In genomic region chr22:37432708-37433054, GRCh38 we compare ENCODE assay signal across 22 cellular contexts. TPM values are rescaled to one million over a fixed set of nuclear protein-coding genes. Genes with fewer than 3 reads are reported as not detected.
A peak's percentile ranks its signal among the peaks of the same experiment; 100 is the strongest.
DNase-seq lines count a peak whose midpoint lies in the region; ATAC-seq, FAIRE-seq and TF ChIP-seq lines count a peak whose summit lies in the region.
"Had no signal": no experiment of that assay in that cellular context is flagged by ENCODE, and none has a peak within 500 bp of the region (broad histone marks: within the 10 kb centered on the region; RNA-seq: fewer than 3 reads in every experiment).

No MANE protein-coding gene starts in this region.

- H3K27ac Mint-ChIP-seq in activated CD8-positive, alpha-beta T cell treated with anti-CD3 and anti-CD28 coated beads, Interleukin-2, amount 10 ng/mL, durations not matched to agents 7 days and 5 days: peak overlapping the region; percentile 25
- H3K27ac Mint-ChIP-seq: activated naive CD8-positive, alpha-beta T cell treated with anti-CD3 and anti-CD28 coated beads, Interleukin-2, amount 10 ng/mL, durations not matched to agents 7 days and 5 days; activated T-cell treated with anti-CD3 and anti-CD28 coated beads, Interleukin-2, amount 50 U/mL, for 72 hours; WTC11 had no signal

- FAIRE-seq in keratinocyte (lab: Jason Lieb, UNC): no peak
- FAIRE-seq: GM19239 had no signal

- DNase-seq in HCT116 (ENCODE audit: low read depth, low spot score) (no peak), keratinocyte (ENCODE audit: low read depth, low spot score) (no peak), HuH-7.5 (ENCODE audit: low spot score) (no peak), dorsolateral prefrontal cortex (no peak), tibial artery (no peak), NCI-H1048 (lab: John Stamatoyannopoulos, UW) (no peak)
- no peak for DNase-seq in activated CD8-positive, alpha-beta T cell treated with anti-CD3 and anti-CD28 coated beads, Interleukin-2, amount 10 ng/mL, durations not matched to agents 7 days and 5 days
- DNase-seq: activated CD8-positive, alpha-beta memory T cell treated with anti-CD3 and anti-CD28 coated beads for 24 hours; activated naive CD8-positive, alpha-beta T cell treated with anti-CD3 and anti-CD28 coated beads, Interleukin-2, amount 10 ng/mL, durations not matched to agents 7 days and 5 days; cortex of kidney; mesendoderm; NCI-H1930; Peyer's patch; transverse colon had no signal

- BruUV-seq in HCT116 (replicated peaks; lab: Mats Ljungman, UMichigan): TSS peak; percentile 48

- H3K36me3 ChIP-seq in ACC112 (ENCODE audit: insufficient read depth, low read length): no peaks in the 10 kb centered on the region
- no peaks in the 10 kb centered on the region for H3K36me3 ChIP-seq in HCT116 (ENCODE audit: control insufficient read depth in 1 of 2, insufficient read depth in 2 of 2, low read length in 2 of 2)
- H3K36me3 ChIP-seq in keratinocyte (ENCODE audit: control insufficient read depth in 2 of 2, extremely low read depth in 1 of 2, insufficient read depth in 2 of 2, low read length in 2 of 2): no peaks in the 10 kb centered on the region
- no peaks in the 10 kb centered on the region for H3K36me3 ChIP-seq in tibial artery
- H3K36me3 ChIP-seq: Peyer's patch, prostate gland, transverse colon had no signal

- TF ChIP-seq POLR2A in HCT116 (IDR thresholded peaks at IDR 0.05; ENCODE audit: borderline replicate concordance, extremely low read depth, insufficient read depth, insufficient read length): no peak

- H3K9me3 ChIP-seq in HCT116 (ENCODE audit: control insufficient read depth in 1 of 2, insufficient read depth in 1 of 2, low read depth in 1 of 2, low read length in 2 of 2): peaks cover 0 to 12% of the 10 kb centered on the region in 2 experiments; a peak in 1 of 4 replicates
- H3K9me3 ChIP-seq in keratinocyte (ENCODE audit: control insufficient read depth, low read depth, low read length): peaks cover 18% of the 10 kb centered on the region
- H3K9me3 ChIP-seq in tibial artery: peaks cover 0 to 3% (median 0%) of the 10 kb centered on the region in 3 donors
- H3K9me3 ChIP-seq: Peyer's patch, prostate gland, transverse colon had no signal

- H3K9ac ChIP-seq in HCT116 (ENCODE audit: low read length) (peak overlapping the region; percentile 44), keratinocyte (ENCODE audit: control insufficient read depth, extremely low read depth, insufficient read depth, low read length) (no peak overlapping the region)

- H3K4me3 ChIP-seq in ACC112 (ENCODE audit: low read depth, low read length): no peak overlapping the region; the same call in 1 of the 2 replicates
- peak overlapping the region in 1 of 2 experiments; percentile 15; a peak in 2 of 4 replicates for H3K4me3 ChIP-seq in HCT116 (replicated peaks in 1 of 2; ENCODE audit: low read depth in 1 of 2, low read length in 2 of 2)
- peak overlapping the region in 1 of 3 experiments; percentile 14 for H3K4me3 ChIP-seq in keratinocyte (ENCODE audit: control insufficient read depth in 2 of 3, extremely low read depth in 1 of 3, insufficient read depth in 2 of 3, low read depth in 1 of 3, low read length in 3 of 3)
- H3K4me3 ChIP-seq in dorsolateral prefrontal cortex: no peak overlapping the region
- no peak overlapping the region for H3K4me3 ChIP-seq in tibial artery
- H3K4me3 ChIP-seq: Peyer's patch, prostate gland, SK-N-MC, skin epidermis, transverse colon had no signal

- no peaks in the 10 kb centered on the region for H3K9me2 ChIP-seq in HCT116 (ENCODE audit: insufficient read depth)

- TF ChIP-seq CTCF in HCT116 (IDR thresholded peaks at IDR 0.05 in 2 of 3, conservative IDR thresholded peaks at IDR 0.05 in 1 of 3; ENCODE audit: borderline replicate concordance in 1 of 3, insufficient read depth in 1 of 3, low read depth in 2 of 3, low read length in 2 of 3) (no peak), keratinocyte (optimal IDR thresholded peaks at IDR 0.05 in 1 of 3, IDR thresholded peaks at IDR 0.05 in 1 of 3, conservative IDR thresholded peaks at IDR 0.05 in 1 of 3; ENCODE audit: extremely low read depth in 1 of 3, insufficient read depth in 2 of 3, low read length in 3 of 3) (no peak), dorsolateral prefrontal cortex (IDR thresholded peaks at IDR 0.05 in 54 of 56, conservative IDR thresholded peaks at IDR 0.05 in 2 of 56; ENCODE audit: low read depth in 1 of 56, partially characterized antibody in 56 of 56) (no peak), tibial artery (IDR thresholded peaks at IDR 0.05) (no peak)

- H3K36me3 Mint-ChIP-seq in activated CD8-positive, alpha-beta T cell treated with anti-CD3 and anti-CD28 coated beads, Interleukin-2, amount 10 ng/mL, durations not matched to agents 7 days and 5 days (ENCODE audit: low read depth): peaks cover 3% of the 10 kb centered on the region
- H3K36me3 Mint-ChIP-seq: activated naive CD8-positive, alpha-beta T cell treated with anti-CD3 and anti-CD28 coated beads, Interleukin-2, amount 10 ng/mL, durations not matched to agents 7 days and 5 days; WTC11 had no signal

- H3K27ac ChIP-seq in ACC112 (ENCODE audit: low read depth, low read length): peak overlapping the region; percentile 94
- peak overlapping the region; percentile 86 for H3K27ac ChIP-seq in HCT116 (ENCODE audit: low read depth, low read length)
- H3K27ac ChIP-seq in keratinocyte (ENCODE audit: control insufficient read depth, insufficient read depth, low read length): peak overlapping the region; percentile 86
- no peak overlapping the region for H3K27ac ChIP-seq in dorsolateral prefrontal cortex
- H3K27ac ChIP-seq in tibial artery: no peak overlapping the region
- H3K27ac ChIP-seq: Peyer's patch, prostate gland, SK-N-MC, skin epidermis, transverse colon had no signal

- POLR2A ChIA-PET in HCT116 (lab: Charles Lee): interaction anchor here (1.0 to 2.4 kb wide), 2 partner anchors 10 to 106 kb away, joined by 3 to 5 read pairs; no protein-coding TSS in a partner anchor
- POLR2A ChIA-PET in activated CD8-positive, alpha-beta T cell treated with anti-CD3 and anti-CD28 coated beads, Interleukin-2, amount 10 ng/mL, durations not matched to agents 7 days and 5 days (lab: Charles Lee): no interaction called here

- RAD21 ChIA-PET in HCT116 (lab: Charles Lee; ENCODE audit: low non-redundant PET in 1 of 2, low total read pairs in 2 of 2, uncharacterized antibody in 2 of 2, unreplicated experiment in 2 of 2): interaction anchor here (0.7 to 1.5 kb wide), 4 partner anchors 24 to 175 kb away, joined by 3 to 7 read pairs (median 4); no protein-coding TSS in a partner anchor

- H3K4me1 Mint-ChIP-seq in activated CD8-positive, alpha-beta T cell treated with anti-CD3 and anti-CD28 coated beads, Interleukin-2, amount 10 ng/mL, durations not matched to agents 7 days and 5 days (ENCODE audit: low read depth): peaks cover 14% of the 10 kb centered on the region
- H3K4me1 Mint-ChIP-seq: WTC11 had no signal

- H2AFZ ChIP-seq in ACC112 (ENCODE audit: low read length, unreplicated experiment) (no peak overlapping the region), HCT116 (ENCODE audit: low read depth, low read length, poor library complexity, severe bottlenecking) (no peak overlapping the region), keratinocyte (ENCODE audit: control insufficient read depth, low read length) (no peak overlapping the region)

- no peak for TF ChIP-seq RAD21 in HCT116 (IDR thresholded peaks at IDR 0.05; ENCODE audit: low read depth)

- H3K9me1 ChIP-seq in keratinocyte (ENCODE audit: control insufficient read depth, extremely low read depth, insufficient read depth, low read length): no peaks in the 10 kb centered on the region

- intact Hi-C loops in HCT116 (cut with micrococcal nuclease) (loop anchor here (1.0 kb wide), 1 partner anchor 23 kb away; no protein-coding TSS in a partner anchor), dorsolateral prefrontal cortex (cut with DNase I) (no loop called here), tibial artery (cut with DNase I; ENCODE audit: low total_unique reads) (no loop called here)

- H4K20me1 ChIP-seq in HCT116 (ENCODE audit: insufficient read depth) (no peaks in the 10 kb centered on the region), keratinocyte (ENCODE audit: control insufficient read depth, extremely low read depth, insufficient read depth, low read length) (no peaks in the 10 kb centered on the region)

- 0 out of 2 replicates have a peak, but pooled peaks have one; percentile 1 for ATAC-seq in HCT116
- no peak for ATAC-seq in activated CD8-positive, alpha-beta T cell treated with anti-CD3 and anti-CD28 coated beads, Interleukin-2, amount 10 ng/mL, durations not matched to agents 7 days and 5 days
- ATAC-seq: WTC11 had no signal

- CTCF ChIA-PET in HCT116 (lab: Charles Lee): interaction anchor here (1.0 to 5.7 kb wide), 2 partner anchors 116 to 174 kb away, joined by 3 to 47 read pairs; no protein-coding TSS in a partner anchor
- CTCF ChIA-PET in activated CD8-positive, alpha-beta T cell treated with anti-CD3 and anti-CD28 coated beads, Interleukin-2, amount 10 ng/mL, durations not matched to agents 7 days and 5 days (lab: Charles Lee): no interaction called here

- H3K79me2 ChIP-seq in ACC112 (ENCODE audit: control insufficient read depth, insufficient read depth, low read length, unreplicated experiment): no peaks in the 10 kb centered on the region
- peaks cover 8% of the 10 kb centered on the region; the same call in 1 of the 2 replicates for H3K79me2 ChIP-seq in HCT116 (ENCODE audit: insufficient read depth, low read length)
- H3K79me2 ChIP-seq in keratinocyte (ENCODE audit: control insufficient read depth, insufficient read depth, low read length): no peaks in the 10 kb centered on the region

- H3K4me1 ChIP-seq in ACC112 (ENCODE audit: control insufficient read depth, insufficient read depth, low read length, unreplicated experiment) (peaks cover 27% of the 10 kb centered on the region), HCT116 (ENCODE audit: control insufficient read depth in 1 of 2, insufficient read depth in 2 of 2, low read length in 2 of 2) (peaks cover 55 to 78% of the 10 kb centered on the region in 2 experiments), keratinocyte (ENCODE audit: control insufficient read depth, extremely low read depth, insufficient read depth, low read length) (peaks cover 17% of the 10 kb centered on the region), tibial artery (peaks cover 0 to 6% (median 4%) of the 10 kb centered on the region in 4 donors)
- H3K4me1 ChIP-seq: prostate gland had no signal

- dilution Hi-C loops in keratinocyte (cut with MboI; ENCODE audit: extremely low pct_ligation_motif_present, low sequenced_read_pairs): no loop called here

- no peaks in the 10 kb centered on the region for H3K27me3 ChIP-seq in ACC112 (ENCODE audit: insufficient read depth, low read length)
- H3K27me3 ChIP-seq in HCT116 (ENCODE audit: insufficient read depth, low read length): no peaks in the 10 kb centered on the region
- peaks cover 13% of the 10 kb centered on the region for H3K27me3 ChIP-seq in keratinocyte (ENCODE audit: control insufficient read depth, extremely low read depth, insufficient read depth, low read length)
- H3K27me3 ChIP-seq in dorsolateral prefrontal cortex: peaks cover 0 to 44% (median 14%) of the 10 kb centered on the region in 45 donors
- peaks cover 0 to 91% of the 10 kb centered on the region in 2 donors for H3K27me3 ChIP-seq in tibial artery

- H3K4me2 ChIP-seq in HCT116 (ENCODE audit: low read length) (peak overlapping the region; percentile 60), keratinocyte (ENCODE audit: control insufficient read depth, extremely low read depth, insufficient read depth, low read depth, low read length) (no peak overlapping the region)

- H3K9me3 Mint-ChIP-seq in activated CD8-positive, alpha-beta T cell treated with anti-CD3 and anti-CD28 coated beads, Interleukin-2, amount 10 ng/mL, durations not matched to agents 7 days and 5 days (ENCODE audit: insufficient read depth): no peaks in the 10 kb centered on the region

- H3K4me3 Mint-ChIP-seq in activated CD8-positive, alpha-beta T cell treated with anti-CD3 and anti-CD28 coated beads, Interleukin-2, amount 10 ng/mL, durations not matched to agents 7 days and 5 days: no peak overlapping the region
- H3K4me3 Mint-ChIP-seq: activated naive CD8-positive, alpha-beta T cell treated with anti-CD3 and anti-CD28 coated beads, Interleukin-2, amount 10 ng/mL, durations not matched to agents 7 days and 5 days; WTC11 had no signal

- H3K27me3 Mint-ChIP-seq in activated CD8-positive, alpha-beta T cell treated with anti-CD3 and anti-CD28 coated beads, Interleukin-2, amount 10 ng/mL, durations not matched to agents 7 days and 5 days (ENCODE audit: low read depth): peaks cover 24% of the 10 kb centered on the region

RNA-seq across cellular contexts. Expression of gene ELFN2, which starts 5.4 kb away (rescaled TPM):
- total RNA-seq in HCT116 (2021; ENCODE audit: unreplicated experiment) (45.4 TPM), dorsolateral prefrontal cortex (10 to 100 TPM; 22.8 to 99.1 (median 67.0) TPM)
- polyA plus RNA-seq in HCT116 (2012): 30.1 TPM in 2 replicates
- total RNA-seq in activated CD8-positive, alpha-beta T cell treated with anti-CD3 and anti-CD28 coated beads, Interleukin-2, amount 10 ng/mL, durations not matched to agents 7 days and 5 days: under 1 TPM; 0.05 to 0.08 TPM
- 0.13 to 0.28 TPM (median 0.19 TPM) in 3 replicates for polyA plus RNA-seq in keratinocyte
- polyA plus RNA-seq in keratinocyte (2011; ENCODE audit: low read depth): 0.07 TPM
- polyA plus RNA-seq in keratinocyte (2011; cell fraction: cytosol; rRNA removed): 0.09 and 0.23 TPM in 2 replicates
- polyA plus RNA-seq in keratinocyte (2011; cell fraction: nucleus; rRNA removed): 0.74 and 1.5 TPM in 2 replicates
- polyA plus RNA-seq in keratinocyte (2012; ENCODE audit: low replicate concordance): 0.25 and 0.56 TPM in 2 replicates
- polyA minus RNA-seq in keratinocyte: 0.22 to 0.62 TPM (median 0.49 TPM) in 3 replicates
- polyA minus RNA-seq in keratinocyte (2011; cell fraction: cytosol; rRNA and poly(A)+ RNA removed): 0.58 TPM
- polyA minus RNA-seq in keratinocyte (2011; cell fraction: nucleus; rRNA and poly(A)+ RNA removed): 0.84 and 0.93 TPM in 2 replicates
- total RNA-seq: HT-29 had no signal

RNA-seq across cellular contexts. Expression of gene MFNG, which starts 53.5 kb away (rescaled TPM):
- total RNA-seq in HCT116 (2021; ENCODE audit: unreplicated experiment) (4.5 TPM), dorsolateral prefrontal cortex (10 to 100 TPM in 24 of 120 experiments, 1 to 10 TPM in 96; 1.9 to 15.8 (median 7.0) TPM)
- polyA plus RNA-seq in HCT116 (2012): 3.3 and 3.4 TPM in 2 replicates
- total RNA-seq in activated CD8-positive, alpha-beta T cell treated with anti-CD3 and anti-CD28 coated beads, Interleukin-2, amount 10 ng/mL, durations not matched to agents 7 days and 5 days: 100 to 1,000 TPM; 227 to 232 TPM
- 4.1 to 5.9 TPM (median 5.8 TPM) in 3 replicates for polyA plus RNA-seq in keratinocyte
- 2.5 TPM for polyA plus RNA-seq in keratinocyte (2011; ENCODE audit: low read depth)
- polyA plus RNA-seq in keratinocyte (2011; cell fraction: cytosol; rRNA removed): 1.1 and 2.0 TPM in 2 replicates
- polyA plus RNA-seq in keratinocyte (2011; cell fraction: nucleus; rRNA removed): 31.3 and 35.6 TPM in 2 replicates
- 3.8 and 3.9 TPM in 2 replicates for polyA plus RNA-seq in keratinocyte (2012; ENCODE audit: low replicate concordance)
- polyA minus RNA-seq in keratinocyte: 4.7 to 7.7 TPM (median 4.8 TPM) in 3 replicates
- 1.5 TPM for polyA minus RNA-seq in keratinocyte (2011; cell fraction: cytosol; rRNA and poly(A)+ RNA removed)
- polyA minus RNA-seq in keratinocyte (2011; cell fraction: nucleus; rRNA and poly(A)+ RNA removed): 8.4 and 12.4 TPM in 2 replicates

Comparison
In these comparisons a context has a peak if more than half of its experiments do, and no peak if none do; other contexts are left out.
1. H3K27ac ChIP-seq: peak in ACC112 (single experiment), HCT116 (single experiment) and keratinocyte (single experiment); none in dorsolateral prefrontal cortex (0 of 59) and tibial artery (0 of 2).
2. RNA of gene ELFN2, which starts 5.4 kb away (total RNA-seq): 22.8 to 99.1 TPM in dorsolateral prefrontal cortex and 45.4 TPM in HCT116 (single experiment); 0.05 to 0.08 TPM in activated CD8-positive, alpha-beta T cell treated with anti-CD3 and anti-CD28 coated beads, Interleukin-2, amount 10 ng/mL, durations not matched to agents 7 days and 5 days; every median in the first group is over 10 times any median in the second.
3. RNA of gene MFNG, which starts 53.5 kb away (total RNA-seq): 227 to 232 TPM in activated CD8-positive, alpha-beta T cell treated with anti-CD3 and anti-CD28 coated beads, Interleukin-2, amount 10 ng/mL, durations not matched to agents 7 days and 5 days; 1.9 to 15.8 TPM in dorsolateral prefrontal cortex and 4.5 TPM in HCT116 (single experiment); every median in the first group is over 10 times any median in the second.